In genomic region chr4:85370400-85371032, GRCh38 we compare ENCODE assay signal across 8 cellular contexts.
DNase-seq lines count a peak whose midpoint lies in the region; ATAC-seq and TF ChIP-seq lines count a peak whose summit lies in the region.

No MANE protein-coding gene starts in this region.

- H4K20me1 ChIP-seq in fibroblast of lung (ENCODE audit: control insufficient read depth, extremely low read depth, insufficient read depth, low read length) (no peaks in the 10 kb centered on the region), osteoblast (ENCODE audit: insufficient read depth, low read length) (no peaks in the 10 kb centered on the region)

- H3K4me2 ChIP-seq in fibroblast of lung (ENCODE audit: extremely low read depth, insufficient read depth, low read length) (no peak overlapping the region), osteoblast (ENCODE audit: insufficient read depth, low read length) (no peak overlapping the region)

- no peaks in the 10 kb centered on the region for H3K79me2 ChIP-seq in fibroblast of lung (ENCODE audit: control insufficient read depth, insufficient read depth, low read length)
- H3K79me2 ChIP-seq in osteoblast (ENCODE audit: insufficient read depth, low read length) = no peaks in the 10 kb centered on the region

- H3K4me1 ChIP-seq in fibroblast of lung (ENCODE audit: control insufficient read depth, extremely low read depth, insufficient read depth, low read length) = no peaks in the 10 kb centered on the region
- no peaks in the 10 kb centered on the region for H3K4me1 ChIP-seq in osteoblast (ENCODE audit: insufficient read depth, low read length)

- TF ChIP-seq CTCF in fibroblast of lung (conservative IDR thresholded peaks at IDR 0.05 in 1 of 2, IDR thresholded peaks at IDR 0.05 in 1 of 2; ENCODE audit: low read depth in 1 of 2, low read length in 2 of 2) (peak; percentile 78 to 89), osteoblast (IDR thresholded peaks at IDR 0.05; ENCODE audit: extremely low read depth, low read depth, low read length) (peak; percentile 88)

- H3K27ac ChIP-seq in fibroblast of lung (ENCODE audit: insufficient read depth, low read length) = no peak overlapping the region
- no peak overlapping the region for H3K27ac ChIP-seq in osteoblast (ENCODE audit: low read depth, low read length)

- DNase-seq in activated T-cell treated with anti-CD3 and anti-CD28 coated beads for 48 hours (ENCODE audit: low read depth) (peak; percentile 0), activated T-cell treated with anti-CD3 and anti-CD28 coated beads for 4 hours (no peak), HT-29 (ENCODE audit: low spot score) (peak; percentile 58), SHP77 (lab: John Stamatoyannopoulos, UW) (peak; percentile 10 to 38), fibroblast of lung (ENCODE audit: low read depth in 2 of 2) (peak; percentile 20 to 53), osteoblast (ENCODE audit: insufficient read length, low spot score, missing footprints) (no peak), HPDE6-E6E7 (ENCODE audit: extremely low spot score) (no peak)

- peak; percentile 85 for ATAC-seq in GM21619 (IDR thresholded peaks at IDR 0.05; ENCODE audit: unreplicated experiment)

- no peak overlapping the region for H3K9ac ChIP-seq in fibroblast of lung (ENCODE audit: insufficient read depth, low read length)

- H3K9me3 ChIP-seq in fibroblast of lung (ENCODE audit: control insufficient read depth, insufficient read depth, low read depth, low read length) (no peaks in the 10 kb centered on the region), osteoblast (ENCODE audit: low read depth, low read length) (no peaks in the 10 kb centered on the region)

- H2AFZ ChIP-seq in fibroblast of lung (ENCODE audit: low read length) (no peak overlapping the region), osteoblast (ENCODE audit: low read length) (no peak overlapping the region)

- H3K36me3 ChIP-seq in fibroblast of lung (ENCODE audit: control insufficient read depth, insufficient read depth, low read length) = no peaks in the 10 kb centered on the region
- no peaks in the 10 kb centered on the region for H3K36me3 ChIP-seq in osteoblast (ENCODE audit: insufficient read depth, low read length)

- H3K4me3 ChIP-seq in fibroblast of lung (replicated peaks in 1 of 4; ENCODE audit: control extremely low read depth in 1 of 4, insufficient read depth in 1 of 4, low read depth in 3 of 4, low read length in 4 of 4) (no peak overlapping the region), osteoblast (ENCODE audit: insufficient read depth, low read length) (no peak overlapping the region)

- H3K27me3 ChIP-seq in fibroblast of lung (ENCODE audit: control insufficient read depth, insufficient read depth, low read length) (no peaks in the 10 kb centered on the region), osteoblast (ENCODE audit: insufficient read depth, low read length) (peaks cover 11% of the 10 kb centered on the region)

Comparison
In these comparisons a context has a peak if more than half of its experiments do, and no peak if none do; other contexts are left out.
1. DNase-seq: peak in activated T-cell treated with anti-CD3 and anti-CD28 coated beads for 48 hours (single experiment), HT-29 (single experiment), SHP77 (2 of 2) and fibroblast of lung (2 of 2); none in activated T-cell treated with anti-CD3 and anti-CD28 coated beads for 4 hours (single experiment), osteoblast (single experiment) and HPDE6-E6E7 (single experiment).